ENCODE assay signal across 13 cellular contexts in the genomic region with DNA sequence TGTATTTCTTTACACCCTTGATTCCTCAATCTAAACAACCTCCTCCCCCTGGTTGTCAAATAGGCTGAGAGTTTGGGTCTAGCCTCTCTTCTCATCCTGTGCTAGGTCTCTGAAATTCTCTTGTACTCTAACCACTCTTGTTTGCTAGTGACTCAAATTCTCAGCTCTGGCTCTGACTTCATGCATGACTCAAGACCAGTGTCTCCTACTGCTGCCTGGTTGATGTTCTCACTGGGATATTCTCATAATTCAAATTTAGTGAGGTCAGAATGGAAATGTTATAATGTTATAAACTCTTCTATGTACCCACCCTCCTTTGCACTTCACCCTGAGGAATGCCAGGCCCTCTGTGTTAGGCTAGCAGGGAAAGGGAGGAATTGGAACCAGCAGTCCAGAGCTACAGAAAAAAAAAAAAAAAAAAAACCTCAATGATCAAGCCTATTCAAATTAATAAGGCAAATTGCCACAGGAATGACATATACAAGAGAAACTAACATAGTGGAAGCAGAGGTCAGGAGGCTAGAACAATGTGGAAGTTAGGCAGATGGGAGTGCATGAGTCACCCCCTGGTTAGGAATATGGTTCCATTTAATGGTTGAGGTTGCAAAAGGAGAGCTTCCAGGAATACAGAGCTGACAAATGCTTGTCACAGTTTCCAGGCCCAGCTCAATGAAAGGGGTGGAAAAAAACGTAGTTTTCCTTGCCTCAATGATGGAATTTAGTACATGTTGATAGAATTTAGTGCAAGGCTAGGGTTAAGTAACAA.
DNase-seq lines count a peak whose midpoint lies in the region; FAIRE-seq and TF ChIP-seq lines count a peak whose summit lies in the region.
"Had no signal": no experiment of that assay in that cellular context is flagged by ENCODE, and none has a peak within 500 bp of the region (broad histone marks: within the 10 kb centered on the region; RNA-seq: fewer than 3 reads in every experiment).

No MANE protein-coding gene starts in this region.

- DNase-seq in DMS 273 (lab: John Stamatoyannopoulos, UW; ENCODE audit: unreplicated experiment) (peak; percentile 1), DMS 273 treated with DMSO at 0.1 percent for 48 hours (lab: John Stamatoyannopoulos, UW) (no peak), bronchial epithelial cell (ENCODE audit: low read depth) (peak; percentile 80), kidney glomerular epithelial cell (lab: John Stamatoyannopoulos, UW) (peak; percentile 76), urothelium cell line (ENCODE audit: low spot score) (peak; percentile 56), mesothelial cell of epicardium (ENCODE audit: low spot score in 2 of 2, unreplicated experiment in 2 of 2) (no peak), pons (ENCODE audit: low spot score) (no peak), NCI-H2081 treated with DMSO at 0.1 percent for 48 hours (lab: John Stamatoyannopoulos, UW) (no peak)
- DNase-seq: activated T-cell treated with anti-CD3 and anti-CD28 coated beads, Interleukin-2, amount 50 U/mL, for 48 hours; central memory CD4-positive, alpha-beta T cell; NCI-H510A treated with DMSO at 0.1 percent for 48 hours; posterior cingulate gyrus; SHP77 treated with DMSO at 0.1 percent for 48 hours had no signal

- FAIRE-seq in bronchial epithelial cell (lab: Jason Lieb, UNC): no peak
- no peak for FAIRE-seq in urothelium cell line (lab: Jason Lieb, UNC)

- TF ChIP-seq CTCF in bronchial epithelial cell (IDR thresholded peaks at IDR 0.05; ENCODE audit: insufficient read depth, low read length, severe bottlenecking) (no peak), mesothelial cell of epicardium (IDR thresholded peaks at IDR 0.05; ENCODE audit: unreplicated experiment) (no peak)

- no peaks in the 10 kb centered on the region for H3K9me3 Mint-ChIP-seq in mesothelial cell of epicardium

- no peak overlapping the region for H3K4me3 ChIP-seq in bronchial epithelial cell (ENCODE audit: low read depth, low read length)

- H3K4me3 Mint-ChIP-seq in mesothelial cell of epicardium: no peak overlapping the region

- H3K36me3 ChIP-seq in bronchial epithelial cell (ENCODE audit: control insufficient read depth, insufficient read depth, low read length): no peaks in the 10 kb centered on the region

- no peaks in the 10 kb centered on the region for H3K36me3 Mint-ChIP-seq in mesothelial cell of epicardium

- H3K27ac Mint-ChIP-seq in mesothelial cell of epicardium: no peak overlapping the region

- H3K27me3 ChIP-seq in bronchial epithelial cell (ENCODE audit: control insufficient read depth, insufficient read depth, low read length): no peaks in the 10 kb centered on the region

- no peaks in the 10 kb centered on the region for H3K4me1 Mint-ChIP-seq in mesothelial cell of epicardium

- no peaks in the 10 kb centered on the region for H3K27me3 Mint-ChIP-seq in mesothelial cell of epicardium (ENCODE audit: low read depth)

Comparison
In these comparisons a context has a peak if more than half of its experiments do, and no peak if none do; other contexts are left out.
1. DNase-seq: peak in DMS 273 (single experiment), bronchial epithelial cell (single experiment), kidney glomerular epithelial cell (single experiment) and urothelium cell line (single experiment); none in DMS 273 treated with DMSO at 0.1 percent for 48 hours (single experiment), mesothelial cell of epicardium (0 of 2), pons (single experiment) and NCI-H2081 treated with DMSO at 0.1 percent for 48 hours (single experiment).